1 cellular context compared by ENCODE assay signal in the genomic region with DNA sequence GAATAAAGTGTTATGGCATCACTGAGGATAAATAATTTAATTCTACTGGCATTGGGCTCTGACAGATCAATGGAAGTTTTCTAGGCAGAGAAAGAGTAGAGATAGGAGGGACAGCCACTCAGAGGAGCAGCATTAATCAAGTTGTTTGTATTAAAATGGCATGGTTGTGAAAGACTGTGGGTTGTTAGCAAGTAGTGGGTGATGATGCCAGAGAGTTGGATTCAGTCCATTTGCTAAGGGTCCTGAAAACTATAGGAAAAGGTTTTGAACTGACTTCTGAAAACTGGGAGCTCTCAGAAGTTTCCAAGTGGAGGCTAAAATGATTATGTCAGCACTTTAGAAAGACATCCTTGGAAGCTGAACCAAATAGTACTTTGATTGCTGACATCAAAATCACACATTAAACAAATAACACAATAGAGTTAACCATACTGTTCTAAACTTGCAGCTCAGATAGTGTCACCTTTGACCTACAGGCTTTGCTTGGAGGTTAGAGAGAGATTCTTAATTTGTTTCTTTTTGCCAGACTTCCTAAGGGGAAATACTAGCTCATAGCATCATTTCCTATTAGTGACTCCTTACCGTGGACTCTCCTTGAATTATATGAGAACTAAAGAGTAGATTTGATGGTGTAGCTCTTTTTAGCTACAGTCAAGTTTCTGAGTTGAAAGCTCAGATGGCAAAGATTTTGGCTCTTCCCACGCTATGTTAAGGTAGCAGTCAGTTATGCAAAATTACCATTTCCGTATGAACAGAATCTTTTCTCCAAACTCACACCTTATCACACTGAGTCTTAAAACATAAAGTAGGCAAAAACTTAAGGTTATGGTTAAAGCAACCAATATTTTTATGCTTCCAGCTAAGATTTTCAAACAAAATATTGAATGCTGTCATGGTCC.
TF ChIP-seq lines count a peak whose summit lies in the region.

No MANE protein-coding gene starts in this region.

TF ChIP-seq in WTC11, 78 proteins besides CTCF, POLR2A, EP300 and RAD21 (continued from another document):
- TF ChIP-seq, protein P1, sequence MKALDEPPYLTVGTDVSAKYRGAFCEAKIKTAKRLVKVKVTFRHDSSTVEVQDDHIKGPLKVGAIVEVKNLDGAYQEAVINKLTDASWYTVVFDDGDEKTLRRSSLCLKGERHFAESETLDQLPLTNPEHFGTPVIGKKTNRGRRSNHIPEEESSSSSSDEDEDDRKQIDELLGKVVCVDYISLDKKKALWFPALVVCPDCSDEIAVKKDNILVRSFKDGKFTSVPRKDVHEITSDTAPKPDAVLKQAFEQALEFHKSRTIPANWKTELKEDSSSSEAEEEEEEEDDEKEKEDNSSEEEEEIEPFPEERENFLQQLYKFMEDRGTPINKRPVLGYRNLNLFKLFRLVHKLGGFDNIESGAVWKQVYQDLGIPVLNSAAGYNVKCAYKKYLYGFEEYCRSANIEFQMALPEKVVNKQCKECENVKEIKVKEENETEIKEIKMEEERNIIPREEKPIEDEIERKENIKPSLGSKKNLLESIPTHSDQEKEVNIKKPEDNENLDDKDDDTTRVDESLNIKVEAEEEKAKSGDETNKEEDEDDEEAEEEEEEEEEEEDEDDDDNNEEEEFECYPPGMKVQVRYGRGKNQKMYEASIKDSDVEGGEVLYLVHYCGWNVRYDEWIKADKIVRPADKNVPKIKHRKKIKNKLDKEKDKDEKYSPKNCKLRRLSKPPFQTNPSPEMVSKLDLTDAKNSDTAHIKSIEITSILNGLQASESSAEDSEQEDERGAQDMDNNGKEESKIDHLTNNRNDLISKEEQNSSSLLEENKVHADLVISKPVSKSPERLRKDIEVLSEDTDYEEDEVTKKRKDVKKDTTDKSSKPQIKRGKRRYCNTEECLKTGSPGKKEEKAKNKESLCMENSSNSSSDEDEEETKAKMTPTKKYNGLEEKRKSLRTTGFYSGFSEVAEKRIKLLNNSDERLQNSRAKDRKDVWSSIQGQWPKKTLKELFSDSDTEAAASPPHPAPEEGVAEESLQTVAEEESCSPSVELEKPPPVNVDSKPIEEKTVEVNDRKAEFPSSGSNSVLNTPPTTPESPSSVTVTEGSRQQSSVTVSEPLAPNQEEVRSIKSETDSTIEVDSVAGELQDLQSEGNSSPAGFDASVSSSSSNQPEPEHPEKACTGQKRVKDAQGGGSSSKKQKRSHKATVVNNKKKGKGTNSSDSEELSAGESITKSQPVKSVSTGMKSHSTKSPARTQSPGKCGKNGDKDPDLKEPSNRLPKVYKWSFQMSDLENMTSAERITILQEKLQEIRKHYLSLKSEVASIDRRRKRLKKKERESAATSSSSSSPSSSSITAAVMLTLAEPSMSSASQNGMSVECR (CRISPR knock-in tag; IDR thresholded peaks at IDR 0.05; ENCODE audit: borderline replicate concordance), result no peak
- TF ChIP-seq SOX15 (CRISPR knock-in tag; IDR thresholded peaks at IDR 0.05), result no peak
- TF ChIP-seq NR2C2 (CRISPR knock-in tag; IDR thresholded peaks at IDR 0.05), result no peak
- TF ChIP-seq, protein P2, sequence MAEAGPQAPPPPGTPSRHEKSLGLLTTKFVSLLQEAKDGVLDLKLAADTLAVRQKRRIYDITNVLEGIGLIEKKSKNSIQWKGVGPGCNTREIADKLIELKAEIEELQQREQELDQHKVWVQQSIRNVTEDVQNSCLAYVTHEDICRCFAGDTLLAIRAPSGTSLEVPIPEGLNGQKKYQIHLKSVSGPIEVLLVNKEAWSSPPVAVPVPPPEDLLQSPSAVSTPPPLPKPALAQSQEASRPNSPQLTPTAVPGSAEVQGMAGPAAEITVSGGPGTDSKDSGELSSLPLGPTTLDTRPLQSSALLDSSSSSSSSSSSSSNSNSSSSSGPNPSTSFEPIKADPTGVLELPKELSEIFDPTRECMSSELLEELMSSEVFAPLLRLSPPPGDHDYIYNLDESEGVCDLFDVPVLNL (CRISPR knock-in tag; IDR thresholded peaks at IDR 0.05; ENCODE audit: borderline replicate concordance, low read depth), result no peak
- TF ChIP-seq TEAD4 (CRISPR knock-in tag; IDR thresholded peaks at IDR 0.05), result no peak
- TF ChIP-seq ZNF671 (CRISPR knock-in tag; IDR thresholded peaks at IDR 0.05), result no peak
- no peak for TF ChIP-seq JUN (CRISPR knock-in tag; IDR thresholded peaks at IDR 0.05)
- no peak for TF ChIP-seq NR3C1 (CRISPR knock-in tag; conservative IDR thresholded peaks at IDR 0.05; ENCODE audit: low read depth)
